ENCODE assay signal across 9 cellular contexts in genomic region chr19:12703056-12703455, GRCh38.
DNase-seq lines count a peak whose midpoint lies in the region; ATAC-seq and TF ChIP-seq lines count a peak whose summit lies in the region.
"Had no signal": no experiment of that assay in that cellular context is flagged by ENCODE, and none has a peak within 500 bp of the region (broad histone marks: within the 10 kb centered on the region; RNA-seq: fewer than 3 reads in every experiment).

No MANE protein-coding gene starts in this region.

- H3K4me1 Mint-ChIP-seq in nephron progenitor cell, result peaks cover 39% of the 10 kb centered on the region
- H3K4me1 Mint-ChIP-seq in T-helper 2 cell treated with Interferon-gamma antibody and Interleukin-4, amounts not matched to agents 5 μg/mL and 100 μg/mL, for 36 hours (ENCODE audit: low read depth), result no peaks in the 10 kb centered on the region

- H3K36me3 ChIP-seq in adipocyte (ENCODE audit: control insufficient read depth, insufficient read depth, low read length, severe bottlenecking), result peaks cover 86% of the 10 kb centered on the region

- H3K36me3 Mint-ChIP-seq in nephron progenitor cell (ENCODE audit: low read depth), result peaks cover 68% of the 10 kb centered on the region
- peaks cover 51% of the 10 kb centered on the region for H3K36me3 Mint-ChIP-seq in T-helper 2 cell treated with Interferon-gamma antibody and Interleukin-4, amounts not matched to agents 5 μg/mL and 100 μg/mL, for 36 hours (ENCODE audit: low read depth)

- no peaks in the 10 kb centered on the region for H3K9me3 ChIP-seq in adipocyte (ENCODE audit: control insufficient read depth, low read length)
- H3K9me3 ChIP-seq: lower lobe of right lung had no signal

- no peaks in the 10 kb centered on the region for H3K9me3 Mint-ChIP-seq in nephron progenitor cell
- no peaks in the 10 kb centered on the region for H3K9me3 Mint-ChIP-seq in T-helper 2 cell treated with Interferon-gamma antibody and Interleukin-4, amounts not matched to agents 5 μg/mL and 100 μg/mL, for 36 hours

- no peaks in the 10 kb centered on the region for H3K27me3 ChIP-seq in adipocyte (replicated peaks; ENCODE audit: control insufficient read depth, insufficient read depth, low read length)

- TF ChIP-seq CTCF in nephron progenitor cell (IDR thresholded peaks at IDR 0.05), result no peak

- H3K4me1 ChIP-seq in adipocyte (ENCODE audit: control insufficient read depth, insufficient read depth, low read length), result no peaks in the 10 kb centered on the region
- H3K4me1 ChIP-seq: lower lobe of right lung had no signal

- H3K4me3 Mint-ChIP-seq in nephron progenitor cell, result peak overlapping the region; percentile 54
- no peak overlapping the region for H3K4me3 Mint-ChIP-seq in T-helper 2 cell treated with Interferon-gamma antibody and Interleukin-4, amounts not matched to agents 5 μg/mL and 100 μg/mL, for 36 hours

- H3K27ac Mint-ChIP-seq in nephron progenitor cell, result peak overlapping the region; percentile 94
- no peak overlapping the region for H3K27ac Mint-ChIP-seq in T-helper 2 cell treated with Interferon-gamma antibody and Interleukin-4, amounts not matched to agents 5 μg/mL and 100 μg/mL, for 36 hours

- H3K4me3 ChIP-seq in adipocyte (ENCODE audit: low read length), result no peak overlapping the region
- H3K4me3 ChIP-seq: lower lobe of right lung had no signal

- DNase-seq in SIG-M5 treated with dmso at 0.1 percent for 504 hours (lab: John Stamatoyannopoulos, UW; ENCODE audit: unreplicated experiment) (peak; percentile 37), SIG-M5 (lab: John Stamatoyannopoulos, UW) (no peak), NCI-H1105 treated with DMSO at 0.1 percent for 48 hours (lab: John Stamatoyannopoulos, UW) (peak; percentile 55), adipocyte (ENCODE audit: low read depth) (peak; percentile 24), nephron progenitor cell (peak; percentile 66)
- DNase-seq in T-helper 2 cell treated with Interferon-gamma antibody and Interleukin-4, amounts not matched to agents 5 μg/mL and 100 μg/mL, for 36 hours (ENCODE audit: low spot score), result no peak
- DNase-seq: lower lobe of right lung had no signal

- no peak for ATAC-seq in HG03457 (IDR thresholded peaks at IDR 0.05; ENCODE audit: unreplicated experiment)
- no peak for ATAC-seq in HG03378 (IDR thresholded peaks at IDR 0.05; ENCODE audit: unreplicated experiment)
- ATAC-seq: lower lobe of right lung had no signal

- H3K27me3 Mint-ChIP-seq in nephron progenitor cell (ENCODE audit: low read depth, poor library complexity), result peaks cover 4% of the 10 kb centered on the region
- H3K27me3 Mint-ChIP-seq in T-helper 2 cell treated with Interferon-gamma antibody and Interleukin-4, amounts not matched to agents 5 μg/mL and 100 μg/mL, for 36 hours (ENCODE audit: low read depth), result no peaks in the 10 kb centered on the region

- H3K9ac ChIP-seq in adipocyte (ENCODE audit: low read length), result no peak overlapping the region

Comparison
In these comparisons a context has a peak if more than half of its experiments do, and no peak if none do; other contexts are left out.
1. DNase-seq: peak in SIG-M5 treated with dmso at 0.1 percent for 504 hours (single experiment), NCI-H1105 treated with DMSO at 0.1 percent for 48 hours (single experiment), adipocyte (single experiment) and nephron progenitor cell (single experiment); none in SIG-M5 (single experiment) and T-helper 2 cell treated with Interferon-gamma antibody and Interleukin-4, amounts not matched to agents 5 μg/mL and 100 μg/mL, for 36 hours (single experiment).